9 cellular contexts compared by ENCODE assay signal in the genomic region with DNA sequence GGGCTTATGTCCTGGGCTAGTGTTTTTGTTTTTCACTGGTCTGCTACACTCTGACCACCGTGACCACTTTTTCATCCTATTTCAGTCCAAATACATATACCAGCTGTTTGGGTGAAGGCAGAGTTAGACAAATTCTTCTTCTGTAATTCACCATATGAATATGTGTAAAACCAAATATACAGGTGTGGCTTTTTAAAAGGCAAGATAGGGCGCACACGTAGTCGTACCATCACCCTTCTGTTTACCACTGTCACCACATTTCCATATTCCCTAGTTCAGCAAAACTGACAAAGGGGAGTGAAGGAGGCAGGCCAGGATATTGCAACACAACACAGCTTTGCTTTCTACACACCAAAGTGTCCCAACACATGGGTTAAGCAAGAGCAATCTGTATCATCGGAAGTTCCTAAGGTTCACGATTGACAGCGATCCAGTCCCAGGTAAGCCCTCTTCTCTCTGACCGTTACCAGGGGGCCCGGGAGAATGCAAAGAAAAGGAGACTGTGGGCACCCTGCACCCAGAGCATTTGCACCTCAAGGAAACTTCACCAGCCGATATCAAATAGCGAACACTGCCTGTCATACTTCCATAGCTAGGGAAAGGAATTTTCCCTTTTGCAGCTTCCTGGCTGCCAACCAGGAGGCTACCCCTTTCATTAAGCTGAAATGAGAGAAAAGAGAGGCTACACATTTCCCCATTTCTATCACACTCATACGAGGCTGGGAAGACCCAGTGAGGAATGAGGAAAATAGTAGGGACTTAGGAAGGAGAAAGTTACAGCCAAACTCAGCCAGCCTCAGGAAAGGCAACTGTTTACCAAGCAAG. TPM values are rescaled to one million over a fixed set of nuclear protein-coding genes. Genes with fewer than 3 reads are reported as not detected.
DNase-seq lines count a peak whose midpoint lies in the region; ATAC-seq and TF ChIP-seq lines count a peak whose summit lies in the region.
"Had no signal": no experiment of that assay in that cellular context is flagged by ENCODE, and none has a peak within 500 bp of the region (broad histone marks: within the 10 kb centered on the region; RNA-seq: fewer than 3 reads in every experiment).

No MANE protein-coding gene starts in this region.

- H3K4me1 Mint-ChIP-seq in Caco-2 (ENCODE audit: low read depth, unreplicated experiment): peaks cover 17% of the 10 kb centered on the region

- H3K27ac Mint-ChIP-seq in Caco-2 (ENCODE audit: unreplicated experiment): no peak overlapping the region

- POLR2A ChIA-PET in Caco-2 (lab: Charles Lee): interaction anchor here (0.6 kb wide), 1 partner anchor 11 kb away, joined by 3 read pairs; no protein-coding TSS in a partner anchor
- POLR2A ChIA-PET in HEK293T (lab: Yijun Ruan, JAX): no interaction called here

- no peaks in the 10 kb centered on the region for H3K36me3 Mint-ChIP-seq in Caco-2 (ENCODE audit: insufficient read depth, unreplicated experiment)

- no peak overlapping the region for H3K4me3 ChIP-seq in skeletal muscle satellite cell (ENCODE audit: low read length)
- no peak overlapping the region for H3K4me3 ChIP-seq in Caco-2 (ENCODE audit: low read depth, low read length)

- peak; percentile 36 for ATAC-seq in GM18870 (IDR thresholded peaks at IDR 0.05; ENCODE audit: unreplicated experiment)
- ATAC-seq in HG02588 (IDR thresholded peaks at IDR 0.05; ENCODE audit: unreplicated experiment): no peak

- H3K9me3 ChIP-seq in skeletal muscle satellite cell (replicated peaks; ENCODE audit: low read length): no peaks in the 10 kb centered on the region
- no peaks in the 10 kb centered on the region for H3K9me3 ChIP-seq in Caco-2

- H3K4me1 ChIP-seq in skeletal muscle satellite cell (ENCODE audit: control insufficient read depth, insufficient read depth, low read length) (peaks cover 38% of the 10 kb centered on the region), Caco-2 (peaks cover 9% of the 10 kb centered on the region; the same call in 1 of the 2 replicates)

- DNase-seq in NCI-H226 (peak; percentile 72), fibroblast of gingiva (ENCODE audit: low read depth) (peak; percentile 78), NCI-H69 (lab: John Stamatoyannopoulos, UW) (no peak), Caco-2 (no peak), HEK293T (ENCODE audit: extremely low spot score) (no peak)
- DNase-seq: cerebellar nuclear complex had no signal

- H3K36me3 ChIP-seq in skeletal muscle satellite cell (ENCODE audit: insufficient read depth, low read length) (no peaks in the 10 kb centered on the region), Caco-2 (ENCODE audit: control insufficient read depth, insufficient read depth, low read length) (no peaks in the 10 kb centered on the region)

- CTCF ChIA-PET in Caco-2 (lab: Charles Lee): no interaction called here
- CTCF ChIA-PET in HEK293T (lab: Yijun Ruan, JAX): no interaction called here

- no peak for TF ChIP-seq CTCF in Caco-2 (IDR thresholded peaks at IDR 0.05; ENCODE audit: insufficient read depth in 1 of 2, low read depth in 1 of 2, low read length in 1 of 2, severe bottlenecking in 1 of 2, unreplicated experiment in 1 of 2)

- no TSS peak for BruUV-seq in Caco-2 (replicated peaks; lab: Mats Ljungman, UMichigan)

- H3K27me3 ChIP-seq in skeletal muscle satellite cell (ENCODE audit: control insufficient read depth, insufficient read depth, low read length): no peaks in the 10 kb centered on the region
- no peaks in the 10 kb centered on the region for H3K27me3 ChIP-seq in Caco-2 (replicated peaks; ENCODE audit: control insufficient read depth, insufficient read depth, low read length)

- intact Hi-C loops in Caco-2 (cut with micrococcal nuclease; ENCODE audit: unreplicated experiment): no loop called here

- no peaks in the 10 kb centered on the region for H3K9me3 Mint-ChIP-seq in Caco-2 (ENCODE audit: unreplicated experiment)

- no peaks in the 10 kb centered on the region for H3K27me3 Mint-ChIP-seq in Caco-2 (ENCODE audit: insufficient read depth, unreplicated experiment)

- H3K4me3 Mint-ChIP-seq in Caco-2 (ENCODE audit: unreplicated experiment): no peak overlapping the region

- peak overlapping the region; percentile 33 for H3K4me2 ChIP-seq in skeletal muscle satellite cell (ENCODE audit: low read length)

- no peak overlapping the region for H3K9ac ChIP-seq in skeletal muscle satellite cell (ENCODE audit: low read depth, low read length)

TF ChIP-seq in HEK293T, 16 proteins besides CTCF, POLR2A, EP300 and RAD21:
- TF ChIP-seq NFRKB (IDR thresholded peaks at IDR 0.05): no peak
- TF ChIP-seq BHLHE40 (IDR thresholded peaks at IDR 0.05; ENCODE audit: borderline replicate concordance): no peak
- no peak for TF ChIP-seq HDGF (IDR thresholded peaks at IDR 0.05; ENCODE audit: borderline replicate concordance)
- no peak for TF ChIP-seq ZNF384 (IDR thresholded peaks at IDR 0.05)
- TF ChIP-seq FOXM1 (IDR thresholded peaks at IDR 0.05; ENCODE audit: borderline replicate concordance): no peak
- no peak for TF ChIP-seq PKNOX1 (IDR thresholded peaks at IDR 0.05)
- no peak for TF ChIP-seq FOXK2 (IDR thresholded peaks at IDR 0.05)
- no peak for TF ChIP-seq FOXA1 (IDR thresholded peaks at IDR 0.05)
- TF ChIP-seq L3MBTL2 (conservative IDR thresholded peaks at IDR 0.05): no peak
- no peak for TF ChIP-seq SUZ12 (IDR thresholded peaks at IDR 0.05)
- TF ChIP-seq LEF1 (IDR thresholded peaks at IDR 0.05; ENCODE audit: borderline replicate concordance): no peak
- no peak for TF ChIP-seq SP1 (IDR thresholded peaks at IDR 0.05)
- TF ChIP-seq ARNT (IDR thresholded peaks at IDR 0.05): no peak
- no peak for TF ChIP-seq TARDBP (IDR thresholded peaks at IDR 0.05)
- TF ChIP-seq ELF4 (IDR thresholded peaks at IDR 0.05): no peak
- TF ChIP-seq CTBP1 (IDR thresholded peaks at IDR 0.05; ENCODE audit: borderline replicate concordance): no peak

RNA-seq across cellular contexts. Expression of gene CREBBP, which starts 23.1 kb away (rescaled TPM):
- total RNA-seq in skeletal muscle satellite cell (2012; rRNA removed): 10.9 and 11.4 TPM in 2 replicates
- 65.3 and 67.1 TPM in 2 replicates for total RNA-seq in Caco-2 (2022)

Comparison
In these comparisons a context has a peak if more than half of its experiments do, and no peak if none do; other contexts are left out.
1. DNase-seq: peak in NCI-H226 (single experiment) and fibroblast of gingiva (single experiment); none in NCI-H69 (single experiment), Caco-2 (0 of 2) and HEK293T (single experiment).